18 cellular contexts compared by ENCODE assay signal in genomic region chr11:30811226-30811625, GRCh38.
"Had no signal": no experiment of that assay in that cellular context is flagged by ENCODE, and none has a peak within 500 bp of the region (broad histone marks: within the 10 kb centered on the region; RNA-seq: fewer than 3 reads in every experiment).

No MANE protein-coding gene starts in this region.

- DNase-seq: IMR-90, Kasumi-1, KG1, MM.1S, NCI-H1092 treated with DMSO at 0.1 percent for 48 hours, NCI-H1436, NCI-H187 treated with DMSO at 0.1 percent for 48 hours, NCI-H2029 treated with DMSO at 0.1 percent for 48 hours, NCI-H2171 treated with DMSO at 0.1 percent for 48 hours, NCI-H526 treated with DMSO at 0.1 percent for 48 hours, NCI-H774, PC-3, SHP77, SW 1271, T-cell had no signal

- ATAC-seq: HepG2, Panc1, PC-3, T-cell had no signal

- H3K27ac ChIP-seq: RWPE1 had no signal
